In genomic region chr11:123584737-123585136, GRCh38 we compare ENCODE assay signal across 30 cellular contexts.
"Had no signal": no experiment of that assay in that cellular context is flagged by ENCODE, and none has a peak within 500 bp of the region (broad histone marks: within the 10 kb centered on the region; RNA-seq: fewer than 3 reads in every experiment).

No MANE protein-coding gene starts in this region.

- ATAC-seq: activated CD4-positive, alpha-beta T cell treated with anti-CD3 and anti-CD28 coated beads for 36 hours; activated T-helper 17 cell treated with anti-CD3 and anti-CD28 coated beads, Interleukin-2, amount 50 U/mL, for 72 hours had no signal

- DNase-seq: activated CD4-positive, alpha-beta memory T cell treated with anti-CD3 and anti-CD28 coated beads, Interleukin-2, amount 10 ng/mL, durations not matched to agents 7 days and 5 days; activated CD4-positive, alpha-beta T cell treated with anti-CD3 and anti-CD28 coated beads for 36 hours; activated CD4-positive, alpha-beta T cell treated with anti-CD3 and anti-CD28 coated beads, Interleukin-2, amount 50 U/mL, for 1 hour; activated CD4-positive, CD25-positive, alpha-beta regulatory T cell; activated gamma-delta T cell treated with Interleukin-2 at 50 U/mL for 16 hours; activated naive CD4-positive, alpha-beta T cell treated with anti-CD3 and anti-CD28 coated beads, Interleukin-2, amount 10 ng/mL, durations not matched to agents 7 days and 5 days; activated naive CD8-positive, alpha-beta T cell treated with anti-CD3 and anti-CD28 coated beads, Interleukin-2, amount 10 ng/mL, durations not matched to agents 7 days and 5 days; activated T-cell treated with anti-CD3 and anti-CD28 coated beads for 4 hours; activated T-cell treated with anti-CD3 and anti-CD28 coated beads, Interleukin-2, amount 50 U/mL, for 48 hours; aorta; central memory CD4-positive, alpha-beta T cell; MG63; MV-4-11; NCI-H1092 treated with DMSO at 0.1 percent for 48 hours; NCI-H1417 treated with DMSO at 0.1 percent for 48 hours; NCI-H1694; NCI-H2029; NCI-H2107; NCI-H2171 treated with DMSO at 0.1 percent for 48 hours; NCI-H226; NCI-H510A; NCI-H526 treated with DMSO at 0.1 percent for 48 hours; Peyer's patch; SHP77; T-helper 2 cell; T1000 had no signal

- H3K9me3 ChIP-seq: breast epithelium, MG63, Peyer's patch had no signal

- H3K4me3 ChIP-seq: breast epithelium, MG63, Peyer's patch had no signal

- H3K27ac ChIP-seq: breast epithelium, RWPE1 had no signal

- FAIRE-seq: TTC549 had no signal

- H3K27me3 ChIP-seq: breast epithelium, MG63, Peyer's patch had no signal

- H3K36me3 ChIP-seq: breast epithelium, MG63, Peyer's patch had no signal
